9 cellular contexts compared by ENCODE assay signal in the genomic region with DNA sequence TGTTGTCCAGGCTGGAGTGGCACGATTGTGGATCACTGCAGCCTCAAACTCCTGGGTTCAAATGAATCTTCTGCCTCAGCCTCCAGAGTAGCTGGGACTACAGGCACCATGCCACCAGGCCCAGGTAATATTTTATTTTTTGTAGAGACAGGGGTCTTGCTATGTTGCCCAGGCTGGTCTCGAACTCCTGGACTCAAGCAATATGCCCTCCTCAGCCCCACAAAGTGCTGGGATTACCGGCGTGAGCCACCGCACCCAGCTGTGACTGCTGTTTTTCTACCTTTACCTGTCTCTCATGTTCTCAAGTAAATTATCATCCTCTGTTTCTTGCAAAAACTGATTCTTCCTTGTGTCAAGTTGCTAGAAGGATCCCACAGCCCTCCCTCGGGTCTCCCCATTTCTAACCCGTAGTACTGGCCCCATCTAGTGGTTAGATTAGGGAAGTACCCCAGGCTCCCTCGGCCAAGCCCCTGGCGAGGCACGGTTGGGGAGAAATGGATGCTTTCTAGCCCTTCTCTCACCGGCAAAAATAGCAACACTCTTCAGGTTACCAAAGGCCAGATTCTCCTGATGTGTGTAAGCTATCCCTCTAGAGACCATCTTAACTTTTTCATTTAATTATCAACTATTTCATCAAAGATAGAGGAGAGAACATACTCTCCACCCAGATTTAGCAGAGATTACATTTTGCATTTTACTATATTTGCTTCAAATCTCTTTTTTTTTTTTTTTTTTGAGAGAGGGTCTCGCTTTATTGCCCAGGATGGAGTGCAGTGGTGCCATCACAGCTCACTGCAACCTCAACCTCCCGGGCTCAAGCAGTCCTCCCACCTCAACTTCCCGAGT. TPM values are rescaled to one million over a fixed set of nuclear protein-coding genes. Genes with fewer than 3 reads are reported as not detected.
DNase-seq lines count a peak whose midpoint lies in the region; ATAC-seq lines count a peak whose summit lies in the region.
"Had no signal": no experiment of that assay in that cellular context is flagged by ENCODE, and none has a peak within 500 bp of the region (broad histone marks: within the 10 kb centered on the region; RNA-seq: fewer than 3 reads in every experiment).

No MANE protein-coding gene starts in this region.

- H3K27ac Mint-ChIP-seq in CD8-positive, alpha-beta memory T cell = peak overlapping the region in 1 of 8 donors; percentile 1
- no peak overlapping the region for H3K27ac Mint-ChIP-seq in activated CD8-positive, alpha-beta memory T cell treated with anti-CD3 and anti-CD28 coated beads, Interleukin-2, amount 10 ng/mL, durations not matched to agents 7 days and 5 days
- H3K27ac Mint-ChIP-seq: IgD-negative memory B cell had no signal

- no peaks in the 10 kb centered on the region for H3K36me3 Mint-ChIP-seq in CD8-positive, alpha-beta memory T cell
- H3K36me3 Mint-ChIP-seq in activated CD8-positive, alpha-beta memory T cell treated with anti-CD3 and anti-CD28 coated beads, Interleukin-2, amount 10 ng/mL, durations not matched to agents 7 days and 5 days = no peaks in the 10 kb centered on the region
- H3K36me3 Mint-ChIP-seq: IgD-negative memory B cell had no signal

- no peaks in the 10 kb centered on the region for H3K4me1 ChIP-seq in CD8-positive, alpha-beta memory T cell (ENCODE audit: insufficient read depth, low read length)
- no peaks in the 10 kb centered on the region for H3K4me1 ChIP-seq in NT2/D1 (ENCODE audit: insufficient read depth, insufficient read length)

- no peak overlapping the region for H3K4me3 ChIP-seq in CD8-positive, alpha-beta memory T cell (ENCODE audit: low read length)
- H3K4me3 ChIP-seq in NT2/D1 (ENCODE audit: insufficient read length, low read depth) = no peak overlapping the region

- H3K27ac ChIP-seq in CD8-positive, alpha-beta memory T cell (ENCODE audit: low read depth, low read length) = no peak overlapping the region

- no peaks in the 10 kb centered on the region for H3K9me3 Mint-ChIP-seq in CD8-positive, alpha-beta memory T cell
- no peaks in the 10 kb centered on the region for H3K9me3 Mint-ChIP-seq in activated CD8-positive, alpha-beta memory T cell treated with anti-CD3 and anti-CD28 coated beads, Interleukin-2, amount 10 ng/mL, durations not matched to agents 7 days and 5 days (ENCODE audit: low read depth)
- H3K9me3 Mint-ChIP-seq: IgD-negative memory B cell had no signal

- no peaks in the 10 kb centered on the region for H3K9me3 ChIP-seq in CD8-positive, alpha-beta memory T cell (ENCODE audit: low read length)
- no peaks in the 10 kb centered on the region for H3K9me3 ChIP-seq in NT2/D1 (ENCODE audit: insufficient read depth, low read length)

- H3K4me1 Mint-ChIP-seq in CD8-positive, alpha-beta memory T cell = peaks cover 0 to 5% (median 3%) of the 10 kb centered on the region in 3 donors
- H3K4me1 Mint-ChIP-seq in activated CD8-positive, alpha-beta memory T cell treated with anti-CD3 and anti-CD28 coated beads, Interleukin-2, amount 10 ng/mL, durations not matched to agents 7 days and 5 days = peaks cover 4% of the 10 kb centered on the region

- peak; percentile 40 to 79 (median 63) for DNase-seq in CD8-positive, alpha-beta memory T cell
- DNase-seq in NT2/D1 (ENCODE audit: low read depth, low spot score) = peak; percentile 70
- peak; percentile 81 for DNase-seq in activated CD8-positive, alpha-beta memory T cell treated with anti-CD3 and anti-CD28 coated beads, Interleukin-2, amount 10 ng/mL, durations not matched to agents 7 days and 5 days
- DNase-seq in epidermal melanocyte (ENCODE audit: insufficient read length, low spot score) = peak; percentile 82
- peak; percentile 76 for DNase-seq in myocyte (ENCODE audit: low read depth)
- DNase-seq in stimulated activated CD8-positive, alpha-beta memory T cell treated with anti-CD3 and anti-CD28 coated beads, Interleukin-7, amount 100 ng/mL, for 1 hour (ENCODE audit: low read depth in 2 of 2) = peak; percentile 49 to 58

- no peaks in the 10 kb centered on the region for H3K36me3 ChIP-seq in CD8-positive, alpha-beta memory T cell (ENCODE audit: insufficient read depth, low read length)
- H3K36me3 ChIP-seq in NT2/D1 (ENCODE audit: insufficient read depth, insufficient read length, low read length) = no peaks in the 10 kb centered on the region

- CTCF ChIA-PET in CD8-positive, alpha-beta memory T cell (lab: Charles Lee) = interaction anchor here (0.7 to 5.9 kb wide), 14 partner anchors 8 to 653 kb away, joined by 3 to 59 read pairs (median 4); no protein-coding TSS in a partner anchor
- CTCF ChIA-PET in activated CD8-positive, alpha-beta memory T cell treated with anti-CD3 and anti-CD28 coated beads, Interleukin-2, amount 10 ng/mL, durations not matched to agents 7 days and 5 days (lab: Charles Lee) = interaction anchor here (0.7 to 12.5 kb wide), 20 partner anchors 9 to 645 kb away, joined by 3 to 184 read pairs (median 3); partner anchors contain the start of genes C9orf50 and TOR1B

- POLR2A ChIA-PET in CD8-positive, alpha-beta memory T cell (lab: Charles Lee) = no interaction called here

- H3K27me3 ChIP-seq in CD8-positive, alpha-beta memory T cell (ENCODE audit: insufficient read depth, low read length, poor library complexity, severe bottlenecking) = no peaks in the 10 kb centered on the region
- H3K27me3 ChIP-seq in NT2/D1 (ENCODE audit: insufficient read depth, insufficient read length) = no peaks in the 10 kb centered on the region

- no peak overlapping the region for H3K4me3 Mint-ChIP-seq in CD8-positive, alpha-beta memory T cell
- no peak overlapping the region for H3K4me3 Mint-ChIP-seq in activated CD8-positive, alpha-beta memory T cell treated with anti-CD3 and anti-CD28 coated beads, Interleukin-2, amount 10 ng/mL, durations not matched to agents 7 days and 5 days
- H3K4me3 Mint-ChIP-seq: IgD-negative memory B cell had no signal

- H3K27me3 Mint-ChIP-seq in CD8-positive, alpha-beta memory T cell = peaks cover 11 to 14% of the 10 kb centered on the region in 2 donors
- H3K27me3 Mint-ChIP-seq in activated CD8-positive, alpha-beta memory T cell treated with anti-CD3 and anti-CD28 coated beads, Interleukin-2, amount 10 ng/mL, durations not matched to agents 7 days and 5 days = peaks cover 20% of the 10 kb centered on the region

- peak; percentile 56 for ATAC-seq in HG03439 (IDR thresholded peaks at IDR 0.05; ENCODE audit: unreplicated experiment)
- ATAC-seq in activated CD8-positive, alpha-beta memory T cell treated with anti-CD3 and anti-CD28 coated beads, Interleukin-2, amount 10 ng/mL, durations not matched to agents 7 days and 5 days = peak; percentile 97
- no peak for ATAC-seq in HG03097 (IDR thresholded peaks at IDR 0.05; ENCODE audit: low FRiP score, unreplicated experiment)

- H3K9ac ChIP-seq in NT2/D1 (ENCODE audit: insufficient read length, low read depth) = no peak overlapping the region

RNA-seq across cellular contexts. Expression of gene TOR1B, which starts 19.2 kb away (rescaled TPM):
- 10 to 100 TPM; 24.6 to 27.1 TPM for total RNA-seq in CD8-positive, alpha-beta memory T cell
- 32.8 TPM for polyA plus RNA-seq in CD8-positive, alpha-beta memory T cell
- 10 to 100 TPM; 30.1 to 31.5 TPM for total RNA-seq in activated CD8-positive, alpha-beta memory T cell treated with anti-CD3 and anti-CD28 coated beads, Interleukin-2, amount 10 ng/mL, durations not matched to agents 7 days and 5 days
- total RNA-seq in myocyte = 19.8 and 25.4 TPM in 2 replicates
- 28.9 TPM for polyA plus RNA-seq in myocyte (2012)

RNA-seq across cellular contexts. Expression of gene PTGES, which starts 30.9 kb away (rescaled TPM):
- total RNA-seq in CD8-positive, alpha-beta memory T cell = not detected
- not detected for polyA plus RNA-seq in CD8-positive, alpha-beta memory T cell
- not detected for total RNA-seq in activated CD8-positive, alpha-beta memory T cell treated with anti-CD3 and anti-CD28 coated beads, Interleukin-2, amount 10 ng/mL, durations not matched to agents 7 days and 5 days
- not detected in 2 replicates for total RNA-seq in myocyte
- 5.2 TPM for polyA plus RNA-seq in myocyte (2012)
- polyA plus RNA-seq: IgD-negative memory B cell had no signal

RNA-seq across cellular contexts. Expression of gene TOR1A, which starts 40.2 kb away (rescaled TPM):
- total RNA-seq in CD8-positive, alpha-beta memory T cell = 10 to 100 TPM; 53.8 to 53.9 TPM
- 73.8 TPM for polyA plus RNA-seq in CD8-positive, alpha-beta memory T cell
- 10 to 100 TPM; 56.1 to 69.6 TPM for total RNA-seq in activated CD8-positive, alpha-beta memory T cell treated with anti-CD3 and anti-CD28 coated beads, Interleukin-2, amount 10 ng/mL, durations not matched to agents 7 days and 5 days
- total RNA-seq in myocyte = 40.5 and 47.0 TPM in 2 replicates
- polyA plus RNA-seq in myocyte (2012) = 64.3 TPM

RNA-seq across cellular contexts. Expression of gene C9orf78, which starts 51.3 kb away (rescaled TPM):
- total RNA-seq in CD8-positive, alpha-beta memory T cell = 10 to 100 TPM; 71.4 to 76.4 TPM
- 249 TPM for polyA plus RNA-seq in CD8-positive, alpha-beta memory T cell
- 10 to 100 TPM; 77.7 to 90.2 TPM for total RNA-seq in activated CD8-positive, alpha-beta memory T cell treated with anti-CD3 and anti-CD28 coated beads, Interleukin-2, amount 10 ng/mL, durations not matched to agents 7 days and 5 days
- total RNA-seq in myocyte = 48.0 and 76.9 TPM in 2 replicates
- 57.7 TPM for polyA plus RNA-seq in myocyte (2012)

RNA-seq across cellular contexts. Expression of gene USP20, which starts 51.5 kb away (rescaled TPM):
- total RNA-seq in CD8-positive, alpha-beta memory T cell = 10 to 100 TPM; 50.2 to 50.8 TPM
- polyA plus RNA-seq in CD8-positive, alpha-beta memory T cell = 50.3 TPM
- total RNA-seq in activated CD8-positive, alpha-beta memory T cell treated with anti-CD3 and anti-CD28 coated beads, Interleukin-2, amount 10 ng/mL, durations not matched to agents 7 days and 5 days = 100 to 1,000 TPM; 114 to 155 TPM
- 11.8 and 15.7 TPM in 2 replicates for total RNA-seq in myocyte
- 16.8 TPM for polyA plus RNA-seq in myocyte (2012)
